1 cellular context compared by ENCODE assay signal in genomic region chr16:81442220-81442908, GRCh38.
TF ChIP-seq lines count a peak whose summit lies in the region.

No MANE protein-coding gene starts in this region.

TF ChIP-seq in H1, 55 proteins besides CTCF, POLR2A, EP300 and RAD21 (continued from another document):
- TF ChIP-seq ASH2L (IDR thresholded peaks at IDR 0.05; ENCODE audit: low read length) (no peak), CBX5 (IDR thresholded peaks at IDR 0.05; ENCODE audit: low read depth, low read length) (no peak)
